1 cellular context compared by ENCODE assay signal in the genomic region with DNA sequence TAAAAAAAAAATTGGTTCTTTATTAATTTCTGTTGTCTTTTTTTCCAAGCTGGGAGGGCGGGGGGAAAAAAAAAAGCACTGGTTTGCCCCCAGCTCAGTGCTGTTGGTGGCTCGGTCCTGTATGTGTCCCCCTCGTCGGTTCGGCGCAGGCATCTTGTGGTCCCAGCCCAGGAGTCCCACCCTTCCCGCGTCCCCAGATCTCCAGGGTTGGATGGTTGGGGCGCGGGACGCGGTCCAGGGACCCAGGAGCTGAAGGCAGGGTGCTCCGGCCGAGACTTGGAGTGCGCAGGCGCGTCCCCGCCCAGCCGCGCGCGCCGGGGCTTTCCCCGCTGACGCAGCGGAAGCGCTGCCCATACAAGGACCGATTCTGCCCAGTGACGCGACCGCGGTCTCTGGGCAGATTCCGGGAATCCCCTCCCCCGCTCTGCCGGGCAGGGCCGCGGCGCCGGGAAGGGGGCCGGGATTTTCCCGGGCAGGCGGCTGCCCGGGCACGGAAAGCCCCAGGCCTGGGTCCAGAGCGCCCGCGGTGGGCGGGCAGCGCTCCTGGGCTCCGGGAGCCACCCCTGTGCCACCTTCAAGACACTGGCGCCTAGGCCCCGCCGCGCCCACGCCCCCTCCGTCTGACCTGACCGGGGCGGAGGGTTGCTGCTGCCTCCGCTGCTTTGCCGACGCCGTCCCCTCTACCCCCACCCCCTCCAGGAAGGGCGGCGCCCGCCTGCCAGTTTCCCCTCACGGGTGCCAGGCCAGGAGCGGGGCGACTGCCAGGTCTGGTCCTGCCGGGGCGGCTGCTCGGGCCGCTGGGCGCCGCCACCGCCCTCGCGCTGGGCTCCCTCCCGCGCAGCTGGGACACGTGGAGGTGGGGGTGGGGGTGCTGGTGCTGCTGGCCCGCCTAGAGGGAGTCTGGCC.
TF ChIP-seq lines count a peak whose summit lies in the region.

No MANE protein-coding gene starts in this region.

TF ChIP-seq in HepG2, 621 proteins besides CTCF, POLR2A, EP300 and RAD21 (continued from another document and continues in another):
- TF ChIP-seq, protein P1, sequence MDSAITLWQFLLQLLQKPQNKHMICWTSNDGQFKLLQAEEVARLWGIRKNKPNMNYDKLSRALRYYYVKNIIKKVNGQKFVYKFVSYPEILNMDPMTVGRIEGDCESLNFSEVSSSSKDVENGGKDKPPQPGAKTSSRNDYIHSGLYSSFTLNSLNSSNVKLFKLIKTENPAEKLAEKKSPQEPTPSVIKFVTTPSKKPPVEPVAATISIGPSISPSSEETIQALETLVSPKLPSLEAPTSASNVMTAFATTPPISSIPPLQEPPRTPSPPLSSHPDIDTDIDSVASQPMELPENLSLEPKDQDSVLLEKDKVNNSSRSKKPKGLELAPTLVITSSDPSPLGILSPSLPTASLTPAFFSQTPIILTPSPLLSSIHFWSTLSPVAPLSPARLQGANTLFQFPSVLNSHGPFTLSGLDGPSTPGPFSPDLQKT (CRISPR knock-in tag; IDR thresholded peaks at IDR 0.05; ENCODE audit: borderline replicate concordance), result peak; percentile 100; the same call in 1 of the 2 replicates
- TF ChIP-seq, protein P2, sequence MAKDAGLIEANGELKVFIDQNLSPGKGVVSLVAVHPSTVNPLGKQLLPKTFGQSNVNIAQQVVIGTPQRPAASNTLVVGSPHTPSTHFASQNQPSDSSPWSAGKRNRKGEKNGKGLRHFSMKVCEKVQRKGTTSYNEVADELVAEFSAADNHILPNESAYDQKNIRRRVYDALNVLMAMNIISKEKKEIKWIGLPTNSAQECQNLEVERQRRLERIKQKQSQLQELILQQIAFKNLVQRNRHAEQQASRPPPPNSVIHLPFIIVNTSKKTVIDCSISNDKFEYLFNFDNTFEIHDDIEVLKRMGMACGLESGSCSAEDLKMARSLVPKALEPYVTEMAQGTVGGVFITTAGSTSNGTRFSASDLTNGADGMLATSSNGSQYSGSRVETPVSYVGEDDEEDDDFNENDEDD (CRISPR knock-in tag; IDR thresholded peaks at IDR 0.05; ENCODE audit: borderline replicate concordance), result peak; percentile 72
- no peak for TF ChIP-seq SSRP1 (CRISPR knock-in tag; IDR thresholded peaks at IDR 0.05)
- TF ChIP-seq, protein P3, sequence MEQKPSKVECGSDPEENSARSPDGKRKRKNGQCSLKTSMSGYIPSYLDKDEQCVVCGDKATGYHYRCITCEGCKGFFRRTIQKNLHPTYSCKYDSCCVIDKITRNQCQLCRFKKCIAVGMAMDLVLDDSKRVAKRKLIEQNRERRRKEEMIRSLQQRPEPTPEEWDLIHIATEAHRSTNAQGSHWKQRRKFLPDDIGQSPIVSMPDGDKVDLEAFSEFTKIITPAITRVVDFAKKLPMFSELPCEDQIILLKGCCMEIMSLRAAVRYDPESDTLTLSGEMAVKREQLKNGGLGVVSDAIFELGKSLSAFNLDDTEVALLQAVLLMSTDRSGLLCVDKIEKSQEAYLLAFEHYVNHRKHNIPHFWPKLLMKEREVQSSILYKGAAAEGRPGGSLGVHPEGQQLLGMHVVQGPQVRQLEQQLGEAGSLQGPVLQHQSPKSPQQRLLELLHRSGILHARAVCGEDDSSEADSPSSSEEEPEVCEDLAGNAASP (CRISPR knock-in tag; IDR thresholded peaks at IDR 0.05; ENCODE audit: borderline replicate concordance), result peak; percentile 27; the same call in 1 of the 2 replicates
- TF ChIP-seq ZNF841 (CRISPR knock-in tag; IDR thresholded peaks at IDR 0.05; ENCODE audit: borderline replicate concordance), result 0 out of 2 replicates have a peak, but pooled peaks have one; percentile 72
- TF ChIP-seq GZF1 (CRISPR knock-in tag; IDR thresholded peaks at IDR 0.05), result no peak
- TF ChIP-seq, protein P4, sequence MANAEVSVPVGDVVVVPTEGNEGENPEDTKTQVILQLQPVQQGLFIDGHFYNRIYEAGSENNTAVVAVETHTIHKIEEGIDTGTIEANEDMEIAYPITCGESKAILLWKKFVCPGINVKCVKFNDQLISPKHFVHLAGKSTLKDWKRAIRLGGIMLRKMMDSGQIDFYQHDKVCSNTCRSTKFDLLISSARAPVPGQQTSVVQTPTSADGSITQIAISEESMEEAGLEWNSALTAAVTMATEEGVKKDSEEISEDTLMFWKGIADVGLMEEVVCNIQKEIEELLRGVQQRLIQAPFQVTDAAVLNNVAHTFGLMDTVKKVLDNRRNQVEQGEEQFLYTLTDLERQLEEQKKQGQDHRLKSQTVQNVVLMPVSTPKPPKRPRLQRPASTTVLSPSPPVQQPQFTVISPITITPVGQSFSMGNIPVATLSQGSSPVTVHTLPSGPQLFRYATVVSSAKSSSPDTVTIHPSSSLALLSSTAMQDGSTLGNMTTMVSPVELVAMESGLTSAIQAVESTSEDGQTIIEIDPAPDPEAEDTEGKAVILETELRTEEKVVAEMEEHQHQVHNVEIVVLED (CRISPR knock-in tag; IDR thresholded peaks at IDR 0.05; ENCODE audit: borderline replicate concordance), result peak; percentile 57; the same call in 1 of the 2 replicates
- no peak for TF ChIP-seq ZBTB21 (CRISPR knock-in tag; IDR thresholded peaks at IDR 0.05)
- TF ChIP-seq XRCC5 (optimal IDR thresholded peaks at IDR 0.05; ENCODE audit: low read length), result peak; percentile 15
- 0 out of 2 replicates have a peak, but pooled peaks have one; percentile 32 for TF ChIP-seq ZNF713 (CRISPR knock-in tag; IDR thresholded peaks at IDR 0.05)
- TF ChIP-seq, protein P5, sequence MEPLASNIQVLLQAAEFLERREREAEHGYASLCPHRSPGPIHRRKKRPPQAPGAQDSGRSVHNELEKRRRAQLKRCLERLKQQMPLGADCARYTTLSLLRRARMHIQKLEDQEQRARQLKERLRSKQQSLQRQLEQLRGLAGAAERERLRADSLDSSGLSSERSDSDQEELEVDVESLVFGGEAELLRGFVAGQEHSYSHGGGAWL (CRISPR knock-in tag; IDR thresholded peaks at IDR 0.05), result peak; percentile 80; the same call in 1 of the 2 replicates
- TF ChIP-seq, protein P6, sequence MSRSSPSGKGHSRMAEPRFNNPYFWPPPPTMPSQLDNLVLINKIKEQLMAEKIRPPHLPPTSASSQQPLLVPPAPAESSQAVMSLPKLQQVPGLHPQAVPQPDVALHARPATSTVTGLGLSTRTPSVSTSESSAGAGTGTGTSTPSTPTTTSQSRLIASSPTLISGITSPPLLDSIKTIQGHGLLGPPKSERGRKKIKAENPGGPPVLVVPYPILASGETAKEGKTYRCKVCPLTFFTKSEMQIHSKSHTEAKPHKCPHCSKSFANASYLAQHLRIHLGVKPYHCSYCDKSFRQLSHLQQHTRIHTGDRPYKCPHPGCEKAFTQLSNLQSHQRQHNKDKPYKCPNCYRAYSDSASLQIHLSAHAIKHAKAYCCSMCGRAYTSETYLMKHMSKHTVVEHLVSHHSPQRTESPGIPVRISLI (CRISPR knock-in tag; IDR thresholded peaks at IDR 0.05; ENCODE audit: borderline replicate concordance), result peak; percentile 39; the same call in 1 of the 2 replicates
- TF ChIP-seq KDM5B (CRISPR knock-in tag; IDR thresholded peaks at IDR 0.05; ENCODE audit: borderline replicate concordance), result peak; percentile 62; the same call in 1 of the 2 replicates
- TF ChIP-seq GATAD1 (CRISPR knock-in tag; IDR thresholded peaks at IDR 0.05), result peak; percentile 66; the same call in 1 of the 2 replicates
- TF ChIP-seq AGO2 (optimal IDR thresholded peaks at IDR 0.05; ENCODE audit: low read depth, low read length), result peak; percentile 69
- peak; percentile 41; the same call in 1 of the 2 replicates for TF ChIP-seq SOX5 (CRISPR knock-in tag; IDR thresholded peaks at IDR 0.05; ENCODE audit: borderline replicate concordance)
- TF ChIP-seq, protein P7, sequence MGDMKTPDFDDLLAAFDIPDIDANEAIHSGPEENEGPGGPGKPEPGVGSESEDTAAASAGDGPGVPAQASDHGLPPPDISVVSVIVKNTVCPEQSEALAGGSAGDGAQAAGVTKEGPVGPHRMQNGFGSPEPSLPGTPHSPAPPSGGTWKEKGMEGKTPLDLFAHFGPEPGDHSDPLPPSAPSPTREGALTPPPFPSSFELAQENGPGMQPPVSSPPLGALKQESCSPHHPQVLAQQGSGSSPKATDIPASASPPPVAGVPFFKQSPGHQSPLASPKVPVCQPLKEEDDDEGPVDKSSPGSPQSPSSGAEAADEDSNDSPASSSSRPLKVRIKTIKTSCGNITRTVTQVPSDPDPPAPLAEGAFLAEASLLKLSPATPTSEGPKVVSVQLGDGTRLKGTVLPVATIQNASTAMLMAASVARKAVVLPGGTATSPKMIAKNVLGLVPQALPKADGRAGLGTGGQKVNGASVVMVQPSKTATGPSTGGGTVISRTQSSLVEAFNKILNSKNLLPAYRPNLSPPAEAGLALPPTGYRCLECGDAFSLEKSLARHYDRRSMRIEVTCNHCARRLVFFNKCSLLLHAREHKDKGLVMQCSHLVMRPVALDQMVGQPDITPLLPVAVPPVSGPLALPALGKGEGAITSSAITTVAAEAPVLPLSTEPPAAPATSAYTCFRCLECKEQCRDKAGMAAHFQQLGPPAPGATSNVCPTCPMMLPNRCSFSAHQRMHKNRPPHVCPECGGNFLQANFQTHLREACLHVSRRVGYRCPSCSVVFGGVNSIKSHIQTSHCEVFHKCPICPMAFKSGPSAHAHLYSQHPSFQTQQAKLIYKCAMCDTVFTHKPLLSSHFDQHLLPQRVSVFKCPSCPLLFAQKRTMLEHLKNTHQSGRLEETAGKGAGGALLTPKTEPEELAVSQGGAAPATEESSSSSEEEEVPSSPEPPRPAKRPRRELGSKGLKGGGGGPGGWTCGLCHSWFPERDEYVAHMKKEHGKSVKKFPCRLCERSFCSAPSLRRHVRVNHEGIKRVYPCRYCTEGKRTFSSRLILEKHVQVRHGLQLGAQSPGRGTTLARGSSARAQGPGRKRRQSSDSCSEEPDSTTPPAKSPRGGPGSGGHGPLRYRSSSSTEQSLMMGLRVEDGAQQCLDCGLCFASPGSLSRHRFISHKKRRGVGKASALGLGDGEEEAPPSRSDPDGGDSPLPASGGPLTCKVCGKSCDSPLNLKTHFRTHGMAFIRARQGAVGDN (CRISPR knock-in tag; IDR thresholded peaks at IDR 0.05), result peak; percentile 87
- TF ChIP-seq MTA1 (CRISPR knock-in tag; IDR thresholded peaks at IDR 0.05; ENCODE audit: borderline replicate concordance), result no peak
- TF ChIP-seq, protein P8, sequence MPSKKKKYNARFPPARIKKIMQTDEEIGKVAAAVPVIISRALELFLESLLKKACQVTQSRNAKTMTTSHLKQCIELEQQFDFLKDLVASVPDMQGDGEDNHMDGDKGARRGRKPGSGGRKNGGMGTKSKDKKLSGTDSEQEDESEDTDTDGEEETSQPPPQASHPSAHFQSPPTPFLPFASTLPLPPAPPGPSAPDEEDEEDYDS (CRISPR knock-in tag; IDR thresholded peaks at IDR 0.05), result peak; percentile 53; the same call in 1 of the 2 replicates
- TF ChIP-seq, protein P9, sequence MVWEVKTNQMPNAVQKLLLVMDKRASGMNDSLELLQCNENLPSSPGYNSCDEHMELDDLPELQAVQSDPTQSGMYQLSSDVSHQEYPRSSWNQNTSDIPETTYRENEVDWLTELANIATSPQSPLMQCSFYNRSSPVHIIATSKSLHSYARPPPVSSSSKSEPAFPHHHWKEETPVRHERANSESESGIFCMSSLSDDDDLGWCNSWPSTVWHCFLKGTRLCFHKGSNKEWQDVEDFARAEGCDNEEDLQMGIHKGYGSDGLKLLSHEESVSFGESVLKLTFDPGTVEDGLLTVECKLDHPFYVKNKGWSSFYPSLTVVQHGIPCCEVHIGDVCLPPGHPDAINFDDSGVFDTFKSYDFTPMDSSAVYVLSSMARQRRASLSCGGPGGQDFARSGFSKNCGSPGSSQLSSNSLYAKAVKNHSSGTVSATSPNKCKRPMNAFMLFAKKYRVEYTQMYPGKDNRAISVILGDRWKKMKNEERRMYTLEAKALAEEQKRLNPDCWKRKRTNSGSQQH (CRISPR knock-in tag; IDR thresholded peaks at IDR 0.05; ENCODE audit: low read depth), result peak; percentile 79; the same call in 1 of the 2 replicates
- TF ChIP-seq ETV6 (CRISPR knock-in tag; conservative IDR thresholded peaks at IDR 0.05), result peak; percentile 69; the same call in 1 of the 2 replicates
- TF ChIP-seq, protein P10, sequence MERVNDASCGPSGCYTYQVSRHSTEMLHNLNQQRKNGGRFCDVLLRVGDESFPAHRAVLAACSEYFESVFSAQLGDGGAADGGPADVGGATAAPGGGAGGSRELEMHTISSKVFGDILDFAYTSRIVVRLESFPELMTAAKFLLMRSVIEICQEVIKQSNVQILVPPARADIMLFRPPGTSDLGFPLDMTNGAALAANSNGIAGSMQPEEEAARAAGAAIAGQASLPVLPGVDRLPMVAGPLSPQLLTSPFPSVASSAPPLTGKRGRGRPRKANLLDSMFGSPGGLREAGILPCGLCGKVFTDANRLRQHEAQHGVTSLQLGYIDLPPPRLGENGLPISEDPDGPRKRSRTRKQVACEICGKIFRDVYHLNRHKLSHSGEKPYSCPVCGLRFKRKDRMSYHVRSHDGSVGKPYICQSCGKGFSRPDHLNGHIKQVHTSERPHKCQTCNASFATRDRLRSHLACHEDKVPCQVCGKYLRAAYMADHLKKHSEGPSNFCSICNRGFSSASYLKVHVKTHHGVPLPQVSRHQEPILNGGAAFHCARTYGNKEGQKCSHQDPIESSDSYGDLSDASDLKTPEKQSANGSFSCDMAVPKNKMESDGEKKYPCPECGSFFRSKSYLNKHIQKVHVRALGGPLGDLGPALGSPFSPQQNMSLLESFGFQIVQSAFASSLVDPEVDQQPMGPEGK (CRISPR knock-in tag; IDR thresholded peaks at IDR 0.05), result peak; percentile 64
- TF ChIP-seq, protein P11, sequence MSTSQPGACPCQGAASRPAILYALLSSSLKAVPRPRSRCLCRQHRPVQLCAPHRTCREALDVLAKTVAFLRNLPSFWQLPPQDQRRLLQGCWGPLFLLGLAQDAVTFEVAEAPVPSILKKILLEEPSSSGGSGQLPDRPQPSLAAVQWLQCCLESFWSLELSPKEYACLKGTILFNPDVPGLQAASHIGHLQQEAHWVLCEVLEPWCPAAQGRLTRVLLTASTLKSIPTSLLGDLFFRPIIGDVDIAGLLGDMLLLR (CRISPR knock-in tag; IDR thresholded peaks at IDR 0.05), result 0 out of 2 replicates have a peak, but pooled peaks have one; percentile 54
- no peak for TF ChIP-seq CENPX (CRISPR knock-in tag; IDR thresholded peaks at IDR 0.05)
- TF ChIP-seq, protein P12, sequence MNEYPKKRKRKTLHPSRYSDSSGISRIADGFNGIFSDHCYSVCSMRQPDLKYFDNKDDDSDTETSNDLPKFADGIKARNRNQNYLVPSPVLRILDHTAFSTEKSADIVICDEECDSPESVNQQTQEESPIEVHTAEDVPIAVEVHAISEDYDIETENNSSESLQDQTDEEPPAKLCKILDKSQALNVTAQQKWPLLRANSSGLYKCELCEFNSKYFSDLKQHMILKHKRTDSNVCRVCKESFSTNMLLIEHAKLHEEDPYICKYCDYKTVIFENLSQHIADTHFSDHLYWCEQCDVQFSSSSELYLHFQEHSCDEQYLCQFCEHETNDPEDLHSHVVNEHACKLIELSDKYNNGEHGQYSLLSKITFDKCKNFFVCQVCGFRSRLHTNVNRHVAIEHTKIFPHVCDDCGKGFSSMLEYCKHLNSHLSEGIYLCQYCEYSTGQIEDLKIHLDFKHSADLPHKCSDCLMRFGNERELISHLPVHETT (CRISPR knock-in tag; conservative IDR thresholded peaks at IDR 0.05), result peak; percentile 66; the same call in 1 of the 2 replicates
